In genomic region chr10:7397049-7397448, GRCh38 we compare ENCODE assay signal across 14 cellular contexts. TPM values are rescaled to one million over a fixed set of nuclear protein-coding genes. Genes with fewer than 3 reads are reported as not detected.
DNase-seq lines count a peak whose midpoint lies in the region; ATAC-seq lines count a peak whose summit lies in the region.
"Had no signal": no experiment of that assay in that cellular context is flagged by ENCODE, and none has a peak within 500 bp of the region (broad histone marks: within the 10 kb centered on the region; RNA-seq: fewer than 3 reads in every experiment).

No MANE protein-coding gene starts in this region.

- H3K14ac ChIP-seq in mesenchymal stem cell (ENCODE audit: low read length in 2 of 2), result no peak overlapping the region

- no peak overlapping the region for H4K8ac ChIP-seq in mesenchymal stem cell (ENCODE audit: low read length)

- H3K23ac ChIP-seq in mesenchymal stem cell (ENCODE audit: low read length in 2 of 2), result no peak overlapping the region

- H3K27ac ChIP-seq in GM23248 (no peak overlapping the region), mesenchymal stem cell (ENCODE audit: low read length, poor library complexity, severe bottlenecking) (no peak overlapping the region), SJCRH30 (no peak overlapping the region)
- H3K27ac ChIP-seq: neural progenitor cell had no signal

- H3K9ac ChIP-seq in GM23248 (no peak overlapping the region), mesenchymal stem cell (ENCODE audit: low read length) (no peak overlapping the region)
- H3K9ac ChIP-seq: neural progenitor cell had no signal

- no peaks in the 10 kb centered on the region for H3K9me3 Mint-ChIP-seq in activated CD4-positive, alpha-beta T cell treated with anti-CD3 and anti-CD28 coated beads for 36 hours (ENCODE audit: low read depth)
- no peaks in the 10 kb centered on the region for H3K9me3 Mint-ChIP-seq in activated CD8-positive, alpha-beta T cell treated with anti-CD3 and anti-CD28 coated beads, Interleukin-2, amount 10 ng/mL, durations not matched to agents 7 days and 5 days (ENCODE audit: insufficient read depth)
- H3K9me3 Mint-ChIP-seq: neural progenitor cell had no signal

- in situ Hi-C loops in GM23248 (cut with MboI), result no loop called here

- H2AFZ ChIP-seq in GM23248 (no peak overlapping the region), mesenchymal stem cell (ENCODE audit: low read depth, low read length) (no peak overlapping the region)
- H2AFZ ChIP-seq: neural progenitor cell had no signal

- H3K79me2 ChIP-seq in GM23248 (ENCODE audit: insufficient read depth), result no peaks in the 10 kb centered on the region

- no peaks in the 10 kb centered on the region for H4K20me1 ChIP-seq in GM23248 (ENCODE audit: insufficient read depth)

- H3K9me3 ChIP-seq in GM23248 (ENCODE audit: low read depth) (no peaks in the 10 kb centered on the region), mesenchymal stem cell (ENCODE audit: control insufficient read depth, low read length) (no peaks in the 10 kb centered on the region), SJCRH30 (replicated peaks) (no peaks in the 10 kb centered on the region)

- intact Hi-C loops in activated CD4-positive, alpha-beta T cell treated with anti-CD3 and anti-CD28 coated beads for 36 hours (cut with DNase I, micrococcal nuclease), result no loop called here

- H3K4me1 ChIP-seq in GM23248 (ENCODE audit: insufficient read depth), result no peaks in the 10 kb centered on the region
- H3K4me1 ChIP-seq in mesenchymal stem cell (ENCODE audit: control insufficient read depth, insufficient read depth, low read depth, low read length), result no peaks in the 10 kb centered on the region
- H3K4me1 ChIP-seq in SJCRH30, result no peaks in the 10 kb centered on the region; the same call in 1 of the 2 replicates
- H3K4me1 ChIP-seq: neural progenitor cell had no signal

- H3K4me2 ChIP-seq in GM23248 (ENCODE audit: unreplicated experiment), result no peak overlapping the region
- no peak overlapping the region for H3K4me2 ChIP-seq in mesenchymal stem cell (ENCODE audit: low read length, poor library complexity, severe bottlenecking)
- H3K4me2 ChIP-seq: neural progenitor cell had no signal

- WGBS in GM23248 (ENCODE audit: low coverage in 1 of 2, low lambda C conversion rate in 2 of 2, missing lambda C conversion rate in 2 of 2), 2 experiments, result 30 to 40% methylated on average over 2 of the region's 2 CpGs
- WGBS in mesenchymal stem cell, result 95% methylated on average over 1 of the region's 2 CpGs

- no peak overlapping the region for H3K4ac ChIP-seq in mesenchymal stem cell (ENCODE audit: low read depth in 1 of 2, low read length in 2 of 2)

- no peak overlapping the region for H2BK15ac ChIP-seq in mesenchymal stem cell (ENCODE audit: low read depth, poor library complexity, severe bottlenecking)

- H3K27me3 ChIP-seq in GM23248 (replicated peaks; ENCODE audit: insufficient read depth) (no peaks in the 10 kb centered on the region), mesenchymal stem cell (ENCODE audit: control insufficient read depth in 1 of 2, insufficient read depth in 1 of 2, low read length in 2 of 2) (no peaks in the 10 kb centered on the region), SJCRH30 (no peaks in the 10 kb centered on the region)
- H3K27me3 ChIP-seq: neural progenitor cell had no signal

- no peaks in the 10 kb centered on the region for H3K27me3 Mint-ChIP-seq in activated CD4-positive, alpha-beta T cell treated with anti-CD3 and anti-CD28 coated beads for 36 hours
- H3K27me3 Mint-ChIP-seq in activated CD8-positive, alpha-beta T cell treated with anti-CD3 and anti-CD28 coated beads, Interleukin-2, amount 10 ng/mL, durations not matched to agents 7 days and 5 days (ENCODE audit: low read depth), result no peaks in the 10 kb centered on the region

- DNase-seq in activated CD4-positive, alpha-beta T cell treated with anti-CD3 and anti-CD28 coated beads for 36 hours, result peak; percentile 59
- no peak for DNase-seq in activated CD4-positive, alpha-beta T cell treated with anti-CD3 and anti-CD28 coated beads, Interleukin-2, amount 50 U/mL, for 1 hour
- peak; percentile 44 for DNase-seq in GM23248
- DNase-seq in activated CD8-positive, alpha-beta T cell treated with anti-CD3 and anti-CD28 coated beads, Interleukin-2, amount 10 ng/mL, durations not matched to agents 7 days and 5 days, result no peak
- peak; percentile 38 for DNase-seq in mesenchymal stem cell
- DNase-seq in NCI-H345 (lab: John Stamatoyannopoulos, UW), result no peak
- no peak for DNase-seq in SKM-1 treated with dmso at 0.1 percent for 144 hours (lab: John Stamatoyannopoulos, UW; ENCODE audit: unreplicated experiment)
- DNase-seq in SJCRH30, result no peak
- DNase-seq: erythroblast; NCI-H187 treated with DMSO at 0.1 percent for 48 hours; NCI-H510A treated with DMSO at 0.1 percent for 48 hours; stimulated activated naive CD4-positive, alpha-beta T cell treated with Interleukin-2 at 50 U/mL for 16 hours had no signal

- H3K4me3 ChIP-seq in GM23248, result no peak overlapping the region
- H3K4me3 ChIP-seq in mesenchymal stem cell (ENCODE audit: insufficient read depth in 1 of 2, low read depth in 1 of 2, low read length in 2 of 2), result no peak overlapping the region
- no peak overlapping the region for H3K4me3 ChIP-seq in SJCRH30
- H3K4me3 ChIP-seq: neural progenitor cell had no signal

- peak; percentile 99 for ATAC-seq in activated CD4-positive, alpha-beta T cell treated with anti-CD3 and anti-CD28 coated beads for 36 hours
- peak; percentile 58 for ATAC-seq in activated CD8-positive, alpha-beta T cell treated with anti-CD3 and anti-CD28 coated beads, Interleukin-2, amount 10 ng/mL, durations not matched to agents 7 days and 5 days
- ATAC-seq: sciatic nerve had no signal

- H2AK5ac ChIP-seq in mesenchymal stem cell (ENCODE audit: low read length, severe bottlenecking), result no peak overlapping the region

- peaks cover 59% of the 10 kb centered on the region for H3K4me1 Mint-ChIP-seq in activated CD4-positive, alpha-beta T cell treated with anti-CD3 and anti-CD28 coated beads for 36 hours
- peaks cover 53% of the 10 kb centered on the region for H3K4me1 Mint-ChIP-seq in activated CD8-positive, alpha-beta T cell treated with anti-CD3 and anti-CD28 coated beads, Interleukin-2, amount 10 ng/mL, durations not matched to agents 7 days and 5 days (ENCODE audit: low read depth)
- H3K4me1 Mint-ChIP-seq: neural progenitor cell had no signal

- CTCF ChIA-PET in activated CD4-positive, alpha-beta T cell treated with anti-CD3 and anti-CD28 coated beads for 36 hours (lab: Charles Lee), result interaction anchor here (0.8 kb wide), 1 partner anchor 15 kb away, joined by 3 read pairs; no protein-coding TSS in a partner anchor
- CTCF ChIA-PET in activated CD8-positive, alpha-beta T cell treated with anti-CD3 and anti-CD28 coated beads, Interleukin-2, amount 10 ng/mL, durations not matched to agents 7 days and 5 days (lab: Charles Lee), result no interaction called here

- H2BK12ac ChIP-seq in mesenchymal stem cell (ENCODE audit: low read length in 2 of 2), result no peak overlapping the region

- H2BK5ac ChIP-seq in mesenchymal stem cell (ENCODE audit: low read depth, low read length, poor library complexity, severe bottlenecking), result no peak overlapping the region

- POLR2A ChIA-PET in activated CD4-positive, alpha-beta T cell treated with anti-CD3 and anti-CD28 coated beads for 36 hours (lab: Charles Lee), result no interaction called here
- POLR2A ChIA-PET in activated CD8-positive, alpha-beta T cell treated with anti-CD3 and anti-CD28 coated beads, Interleukin-2, amount 10 ng/mL, durations not matched to agents 7 days and 5 days (lab: Charles Lee), result interaction anchor here (1.3 kb wide), 1 partner anchor 12 kb away, joined by 4 read pairs; no protein-coding TSS in a partner anchor

- H4K91ac ChIP-seq in mesenchymal stem cell (ENCODE audit: low read length), result no peak overlapping the region

- H3K27ac Mint-ChIP-seq in activated CD4-positive, alpha-beta T cell treated with anti-CD3 and anti-CD28 coated beads for 36 hours, result peak overlapping the region; percentile 30
- H3K27ac Mint-ChIP-seq in activated CD8-positive, alpha-beta T cell treated with anti-CD3 and anti-CD28 coated beads, Interleukin-2, amount 10 ng/mL, durations not matched to agents 7 days and 5 days, result no peak overlapping the region
- H3K27ac Mint-ChIP-seq: neural progenitor cell had no signal

- H3K36me3 ChIP-seq in GM23248 (ENCODE audit: low read depth), result no peaks in the 10 kb centered on the region
- no peaks in the 10 kb centered on the region for H3K36me3 ChIP-seq in mesenchymal stem cell (ENCODE audit: control insufficient read depth in 1 of 2, insufficient read depth in 2 of 2, low read depth in 1 of 2, low read length in 2 of 2)
- H3K36me3 ChIP-seq in SJCRH30, result no peaks in the 10 kb centered on the region
- H3K36me3 ChIP-seq: neural progenitor cell had no signal

- H3K36me3 Mint-ChIP-seq in activated CD4-positive, alpha-beta T cell treated with anti-CD3 and anti-CD28 coated beads for 36 hours (ENCODE audit: low read depth), result peaks cover 26% of the 10 kb centered on the region
- H3K36me3 Mint-ChIP-seq in activated CD8-positive, alpha-beta T cell treated with anti-CD3 and anti-CD28 coated beads, Interleukin-2, amount 10 ng/mL, durations not matched to agents 7 days and 5 days (ENCODE audit: low read depth), result peaks cover 60% of the 10 kb centered on the region

- H3K4me3 Mint-ChIP-seq in activated CD4-positive, alpha-beta T cell treated with anti-CD3 and anti-CD28 coated beads for 36 hours, result no peak overlapping the region
- H3K4me3 Mint-ChIP-seq in activated CD8-positive, alpha-beta T cell treated with anti-CD3 and anti-CD28 coated beads, Interleukin-2, amount 10 ng/mL, durations not matched to agents 7 days and 5 days, result no peak overlapping the region
- H3K4me3 Mint-ChIP-seq: neural progenitor cell had no signal

- H3F3A ChIP-seq in GM23248 (ENCODE audit: insufficient read depth), result no peaks in the 10 kb centered on the region

- no peaks in the 10 kb centered on the region for H3K79me1 ChIP-seq in mesenchymal stem cell (replicated peaks; ENCODE audit: low read length, poor library complexity, severe bottlenecking)

- H3K18ac ChIP-seq in mesenchymal stem cell (ENCODE audit: low read depth in 1 of 2, low read length in 2 of 2), result no peak overlapping the region

- H3K9me2 ChIP-seq in GM23248 (ENCODE audit: insufficient read depth), result no peaks in the 10 kb centered on the region

- H2BK120ac ChIP-seq in mesenchymal stem cell (ENCODE audit: low read depth, low read length), result no peak overlapping the region

RNA-seq across cellular contexts. Expression of gene SFMBT2, which starts 13.8 kb away (rescaled TPM):
- total RNA-seq in activated CD4-positive, alpha-beta T cell treated with anti-CD3 and anti-CD28 coated beads for 36 hours, result 10 to 100 TPM; 17.6 to 18.0 TPM
- total RNA-seq in GM23248 (2014; rRNA removed; shearing (Covaris generic)), result 0.13 and 0.22 TPM in 2 replicates
- 0.06 TPM in 1 of 2 replicates, not detected in the other for polyA plus RNA-seq in GM23248 (2016; fragmentation: Nextera tagmentation; extraction: Ambion mirVana)
- total RNA-seq in activated CD8-positive, alpha-beta T cell treated with anti-CD3 and anti-CD28 coated beads, Interleukin-2, amount 10 ng/mL, durations not matched to agents 7 days and 5 days, result 10 to 100 TPM; 63.1 to 63.2 TPM
- polyA plus RNA-seq in mesenchymal stem cell (2013, experiment 1 of 2), result 2.2 TPM
- polyA plus RNA-seq in mesenchymal stem cell (2013, experiment 2 of 2), result 2.2 TPM
- 7.4 and 8.2 TPM in 2 replicates for total RNA-seq in SJCRH30 (2014; rRNA removed; shearing (Covaris generic))

Comparison
In these comparisons a context has a peak if more than half of its experiments do, and no peak if none do; other contexts are left out.
1. DNase-seq: peak in activated CD4-positive, alpha-beta T cell treated with anti-CD3 and anti-CD28 coated beads for 36 hours (single experiment), GM23248 (single experiment) and mesenchymal stem cell (single experiment); none in activated CD4-positive, alpha-beta T cell treated with anti-CD3 and anti-CD28 coated beads, Interleukin-2, amount 50 U/mL, for 1 hour (single experiment), activated CD8-positive, alpha-beta T cell treated with anti-CD3 and anti-CD28 coated beads, Interleukin-2, amount 10 ng/mL, durations not matched to agents 7 days and 5 days (single experiment), NCI-H345 (single experiment), SKM-1 treated with dmso at 0.1 percent for 144 hours (single experiment) and SJCRH30 (0 of 2).